Comparison of ENCODE assay signal across 1 cellular context in the genomic region with DNA sequence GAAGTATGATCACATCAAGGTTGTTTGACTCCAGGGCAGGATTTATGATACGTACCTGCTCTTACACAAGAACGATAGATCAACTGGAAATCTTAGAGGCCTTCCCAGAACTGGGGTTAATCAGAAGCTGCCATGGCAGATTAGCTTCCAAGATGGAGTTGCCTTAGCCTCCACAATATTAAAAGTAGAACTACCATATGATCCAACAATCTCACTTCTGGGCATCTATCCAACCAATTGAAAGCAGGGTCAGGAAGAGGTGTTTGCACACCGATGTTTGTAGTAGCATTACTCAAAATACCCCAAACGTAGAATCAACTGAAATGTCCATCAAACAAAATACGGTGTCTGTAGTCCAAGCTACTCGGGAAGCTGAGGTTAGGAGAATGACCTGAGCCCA.
TF ChIP-seq lines count a peak whose summit lies in the region.

No MANE protein-coding gene starts in this region.

TF ChIP-seq in K562, 482 proteins besides CTCF, POLR2A, EP300 and RAD21:
- peak; percentile 35; the same call in 1 of the 2 replicates for TF ChIP-seq NFIC (IDR thresholded peaks at IDR 0.05)
- TF ChIP-seq NR4A1 (CRISPR knock-in tag; IDR thresholded peaks at IDR 0.05) = no peak
- TF ChIP-seq NR4A1 (tag; IDR thresholded peaks at IDR 0.05) = 0 out of 2 replicates have a peak, but pooled peaks have one; percentile 44
- TF ChIP-seq, protein P1, sequence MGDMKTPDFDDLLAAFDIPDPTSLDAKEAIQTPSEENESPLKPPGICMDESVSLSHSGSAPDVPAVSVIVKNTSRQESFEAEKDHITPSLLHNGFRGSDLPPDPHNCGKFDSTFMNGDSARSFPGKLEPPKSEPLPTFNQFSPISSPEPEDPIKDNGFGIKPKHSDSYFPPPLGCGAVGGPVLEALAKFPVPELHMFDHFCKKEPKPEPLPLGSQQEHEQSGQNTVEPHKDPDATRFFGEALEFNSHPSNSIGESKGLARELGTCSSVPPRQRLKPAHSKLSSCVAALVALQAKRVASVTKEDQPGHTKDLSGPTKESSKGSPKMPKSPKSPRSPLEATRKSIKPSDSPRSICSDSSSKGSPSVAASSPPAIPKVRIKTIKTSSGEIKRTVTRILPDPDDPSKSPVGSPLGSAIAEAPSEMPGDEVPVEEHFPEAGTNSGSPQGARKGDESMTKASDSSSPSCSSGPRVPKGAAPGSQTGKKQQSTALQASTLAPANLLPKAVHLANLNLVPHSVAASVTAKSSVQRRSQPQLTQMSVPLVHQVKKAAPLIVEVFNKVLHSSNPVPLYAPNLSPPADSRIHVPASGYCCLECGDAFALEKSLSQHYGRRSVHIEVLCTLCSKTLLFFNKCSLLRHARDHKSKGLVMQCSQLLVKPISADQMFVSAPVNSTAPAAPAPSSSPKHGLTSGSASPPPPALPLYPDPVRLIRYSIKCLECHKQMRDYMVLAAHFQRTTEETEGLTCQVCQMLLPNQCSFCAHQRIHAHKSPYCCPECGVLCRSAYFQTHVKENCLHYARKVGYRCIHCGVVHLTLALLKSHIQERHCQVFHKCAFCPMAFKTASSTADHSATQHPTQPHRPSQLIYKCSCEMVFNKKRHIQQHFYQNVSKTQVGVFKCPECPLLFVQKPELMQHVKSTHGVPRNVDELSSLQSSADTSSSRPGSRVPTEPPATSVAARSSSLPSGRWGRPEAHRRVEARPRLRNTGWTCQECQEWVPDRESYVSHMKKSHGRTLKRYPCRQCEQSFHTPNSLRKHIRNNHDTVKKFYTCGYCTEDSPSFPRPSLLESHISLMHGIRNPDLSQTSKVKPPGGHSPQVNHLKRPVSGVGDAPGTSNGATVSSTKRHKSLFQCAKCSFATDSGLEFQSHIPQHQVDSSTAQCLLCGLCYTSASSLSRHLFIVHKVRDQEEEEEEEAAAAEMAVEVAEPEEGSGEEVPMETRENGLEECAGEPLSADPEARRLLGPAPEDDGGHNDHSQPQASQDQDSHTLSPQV (IDR thresholded peaks at IDR 0.05) = peak; percentile 79
- peak; percentile 13; the same call in 1 of the 2 replicates for TF ChIP-seq POLR2AphosphoS2 (IDR thresholded peaks at IDR 0.05; ENCODE audit: low read length)
- TF ChIP-seq ZNF232 (CRISPR knock-in tag; IDR thresholded peaks at IDR 0.05) = no peak
- 0 out of 2 replicates have a peak, but pooled peaks have one; percentile 9 for TF ChIP-seq CEBPB (tag; IDR thresholded peaks at IDR 0.05)
- no peak for TF ChIP-seq GTF2E2 (tag; IDR thresholded peaks at IDR 0.05)
- TF ChIP-seq ZFP91 (CRISPR knock-in tag; IDR thresholded peaks at IDR 0.05) = no peak
- TF ChIP-seq ZNF561 (CRISPR knock-in tag; conservative IDR thresholded peaks at IDR 0.05) = no peak
- peak; percentile 31; the same call in 1 of the 2 replicates for TF ChIP-seq KLF16 (IDR thresholded peaks at IDR 0.05)
- TF ChIP-seq ZNF766 (CRISPR knock-in tag; conservative IDR thresholded peaks at IDR 0.05) = 0 out of 2 replicates have a peak, but pooled peaks have one; percentile 24
- peak; percentile 49; the same call in 1 of the 2 replicates for TF ChIP-seq POLR2AphosphoS5 (IDR thresholded peaks at IDR 0.05; ENCODE audit: control insufficient read depth, insufficient read depth, low read depth, low read length)
